In the genomic region with DNA sequence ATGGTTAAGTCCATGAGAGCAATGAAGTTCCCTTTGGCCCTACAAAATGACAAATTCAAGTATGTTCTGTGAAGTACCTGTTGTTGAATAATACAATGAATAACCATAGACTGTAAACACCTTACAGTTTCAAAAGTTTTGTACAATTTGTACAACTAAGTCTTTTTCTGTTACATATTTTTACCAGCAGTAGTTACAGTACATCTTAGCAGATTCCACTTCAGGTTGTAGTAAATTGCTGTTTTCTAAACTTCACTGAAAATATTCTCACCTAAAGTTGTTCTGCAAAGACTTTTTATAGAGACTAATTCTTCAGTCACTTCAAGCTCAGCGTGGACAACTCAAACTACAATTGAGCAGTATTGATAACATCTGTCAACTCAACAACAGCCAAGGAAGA, we compare ENCODE assay signal across 11 cellular contexts.
"Had no signal": no experiment of that assay in that cellular context is flagged by ENCODE, and none has a peak within 500 bp of the region (broad histone marks: within the 10 kb centered on the region; RNA-seq: fewer than 3 reads in every experiment).

No MANE protein-coding gene starts in this region.

- DNase-seq: H9, HCEC 1CT, HFFc6, Karpas-422, KBM-7 had no signal

- H3K27me3 Mint-ChIP-seq: IgD-negative memory B cell had no signal

- H3K27ac ChIP-seq: KMS-11 had no signal

- H3K9ac ChIP-seq: KMS-11 had no signal

- H3K27ac Mint-ChIP-seq: GM23338, H9, HFFc6, IgD-negative memory B cell had no signal

- H3K4me2 ChIP-seq: GM23338, KMS-11 had no signal

- ATAC-seq: GM23338 had no signal

- H2AFZ ChIP-seq: GM23338 had no signal

- FAIRE-seq: H1, H54, HTR-8/SVneo had no signal

- H3K4me3 ChIP-seq: GM23338 had no signal

- H3K4me1 Mint-ChIP-seq: GM23338, IgD-negative memory B cell had no signal

- H3K9me3 Mint-ChIP-seq: GM23338, H9, HFFc6 had no signal

- H3K4me3 Mint-ChIP-seq: GM23338, H9, HFFc6, IgD-negative memory B cell had no signal
